ENCODE assay signal across 2 cellular contexts in genomic region chr1:172069535-172069934, GRCh38.
TF ChIP-seq lines count a peak whose summit lies in the region.

No MANE protein-coding gene starts in this region.

TF ChIP-seq in SK-N-SH, 30 proteins besides CTCF, POLR2A, EP300 and RAD21 (continued from another document):
- TF ChIP-seq SIN3A (IDR thresholded peaks at IDR 0.05; ENCODE audit: borderline replicate concordance, low read depth, low read length) (no peak), GATA2 (CRISPR knock-in tag; IDR thresholded peaks at IDR 0.05) (no peak), MEF2A (IDR thresholded peaks at IDR 0.05; ENCODE audit: borderline replicate concordance, low read depth) (no peak), NRF1 (IDR thresholded peaks at IDR 0.05; ENCODE audit: low read depth, low read length) (no peak), TCF12 (IDR thresholded peaks at IDR 0.05) (no peak), MXI1 (IDR thresholded peaks at IDR 0.05; ENCODE audit: low read depth, low read length) (no peak)
- TF ChIP-seq, protein P1, sequence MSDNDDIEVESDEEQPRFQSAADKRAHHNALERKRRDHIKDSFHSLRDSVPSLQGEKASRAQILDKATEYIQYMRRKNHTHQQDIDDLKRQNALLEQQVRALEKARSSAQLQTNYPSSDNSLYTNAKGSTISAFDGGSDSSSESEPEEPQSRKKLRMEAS (IDR thresholded peaks at IDR 0.05; ENCODE audit: low read depth): no peak

TF ChIP-seq in SK-N-SH treated with all-trans-retinoic acid at 6 μM for 48 hours, 23 proteins besides CTCF, POLR2A, EP300 and RAD21 (continued from another document):
- no peak for TF ChIP-seq TSHZ2 (CRISPR knock-in tag; IDR thresholded peaks at IDR 0.05)
- TF ChIP-seq TOX (CRISPR knock-in tag; IDR thresholded peaks at IDR 0.05; ENCODE audit: borderline replicate concordance): no peak
- no peak for TF ChIP-seq ZNF8 (CRISPR knock-in tag; IDR thresholded peaks at IDR 0.05)
- TF ChIP-seq, protein P2, sequence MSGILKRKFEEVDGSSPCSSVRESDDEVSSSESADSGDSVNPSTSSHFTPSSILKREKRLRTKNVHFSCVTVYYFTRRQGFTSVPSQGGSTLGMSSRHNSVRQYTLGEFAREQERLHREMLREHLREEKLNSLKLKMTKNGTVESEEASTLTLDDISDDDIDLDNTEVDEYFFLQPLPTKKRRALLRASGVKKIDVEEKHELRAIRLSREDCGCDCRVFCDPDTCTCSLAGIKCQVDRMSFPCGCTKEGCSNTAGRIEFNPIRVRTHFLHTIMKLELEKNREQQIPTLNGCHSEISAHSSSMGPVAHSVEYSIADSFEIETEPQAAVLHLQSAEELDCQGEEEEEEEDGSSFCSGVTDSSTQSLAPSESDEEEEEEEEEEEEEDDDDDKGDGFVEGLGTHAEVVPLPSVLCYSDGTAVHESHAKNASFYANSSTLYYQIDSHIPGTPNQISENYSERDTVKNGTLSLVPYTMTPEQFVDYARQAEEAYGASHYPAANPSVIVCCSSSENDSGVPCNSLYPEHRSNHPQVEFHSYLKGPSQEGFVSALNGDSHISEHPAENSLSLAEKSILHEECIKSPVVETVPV (CRISPR knock-in tag; IDR thresholded peaks at IDR 0.05): no peak
- no peak for TF ChIP-seq ZC3H10 (CRISPR knock-in tag; IDR thresholded peaks at IDR 0.05)
- TF ChIP-seq ZFP3 (CRISPR knock-in tag; IDR thresholded peaks at IDR 0.05): no peak
- TF ChIP-seq ARNTL (CRISPR knock-in tag; IDR thresholded peaks at IDR 0.05; ENCODE audit: borderline replicate concordance, low read depth): no peak
- TF ChIP-seq, protein P3, sequence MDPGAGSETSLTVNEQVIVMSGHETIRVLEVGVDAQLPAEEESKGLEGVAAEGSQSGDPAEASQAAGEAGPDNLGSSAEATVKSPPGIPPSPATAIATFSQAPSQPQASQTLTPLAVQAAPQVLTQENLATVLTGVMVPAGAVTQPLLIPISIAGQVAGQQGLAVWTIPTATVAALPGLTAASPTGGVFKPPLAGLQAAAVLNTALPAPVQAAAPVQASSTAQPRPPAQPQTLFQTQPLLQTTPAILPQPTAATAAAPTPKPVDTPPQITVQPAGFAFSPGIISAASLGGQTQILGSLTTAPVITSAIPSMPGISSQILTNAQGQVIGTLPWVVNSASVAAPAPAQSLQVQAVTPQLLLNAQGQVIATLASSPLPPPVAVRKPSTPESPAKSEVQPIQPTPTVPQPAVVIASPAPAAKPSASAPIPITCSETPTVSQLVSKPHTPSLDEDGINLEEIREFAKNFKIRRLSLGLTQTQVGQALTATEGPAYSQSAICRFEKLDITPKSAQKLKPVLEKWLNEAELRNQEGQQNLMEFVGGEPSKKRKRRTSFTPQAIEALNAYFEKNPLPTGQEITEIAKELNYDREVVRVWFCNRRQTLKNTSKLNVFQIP (CRISPR knock-in tag; IDR thresholded peaks at IDR 0.05; ENCODE audit: borderline replicate concordance, low read depth): no peak
- TF ChIP-seq OSR1 (CRISPR knock-in tag; IDR thresholded peaks at IDR 0.05): no peak
- no peak for TF ChIP-seq ZNF70 (CRISPR knock-in tag; IDR thresholded peaks at IDR 0.05)
- no peak for TF ChIP-seq PPARA (CRISPR knock-in tag; IDR thresholded peaks at IDR 0.05; ENCODE audit: borderline replicate concordance)
- no peak for TF ChIP-seq RARB (CRISPR knock-in tag; IDR thresholded peaks at IDR 0.05)
- TF ChIP-seq ZFP30 (CRISPR knock-in tag; IDR thresholded peaks at IDR 0.05): no peak
- TF ChIP-seq SNAI2 (CRISPR knock-in tag; IDR thresholded peaks at IDR 0.05): no peak
- TF ChIP-seq ZNF565 (CRISPR knock-in tag; conservative IDR thresholded peaks at IDR 0.05; ENCODE audit: low read depth): no peak
- TF ChIP-seq CSDC2 (CRISPR knock-in tag; IDR thresholded peaks at IDR 0.05): no peak
- no peak for TF ChIP-seq TCF4 (CRISPR knock-in tag; IDR thresholded peaks at IDR 0.05; ENCODE audit: borderline replicate concordance)
- TF ChIP-seq ESRRG (CRISPR knock-in tag; IDR thresholded peaks at IDR 0.05): no peak
